In the genomic region with DNA sequence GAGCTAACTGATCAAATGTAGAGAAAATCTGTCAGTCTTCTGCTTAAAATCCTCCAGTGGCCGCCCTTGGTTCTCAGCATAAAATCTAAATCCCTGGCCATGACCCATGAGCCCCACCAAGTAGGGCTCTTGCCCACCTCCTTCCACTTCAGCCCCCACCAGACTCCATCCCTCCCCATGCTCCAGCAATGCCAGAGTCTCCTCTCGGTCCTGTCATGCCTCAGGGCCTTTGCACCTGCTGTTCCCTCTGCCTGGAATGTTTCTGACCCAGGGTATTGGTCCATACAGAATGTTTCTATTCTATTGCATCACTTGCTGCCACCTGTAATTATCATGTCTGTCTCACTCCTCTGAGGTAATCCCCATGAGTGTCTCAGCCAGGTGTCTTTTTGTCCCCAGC, we compare ENCODE assay signal across 25 cellular contexts. TPM values are rescaled to one million over a fixed set of nuclear protein-coding genes. Genes with fewer than 3 reads are reported as not detected.
DNase-seq lines count a peak whose midpoint lies in the region; FAIRE-seq and TF ChIP-seq lines count a peak whose summit lies in the region.
"Had no signal": no experiment of that assay in that cellular context is flagged by ENCODE, and none has a peak within 500 bp of the region (broad histone marks: within the 10 kb centered on the region; RNA-seq: fewer than 3 reads in every experiment).

No MANE protein-coding gene starts in this region.

- H2BK20ac ChIP-seq in H1 (ENCODE audit: low read length) = no peak overlapping the region

- no peak overlapping the region for H3K56ac ChIP-seq in H1 (replicated peaks; ENCODE audit: insufficient read length, low read depth, low read length)

- H2BK120ac ChIP-seq in H1 (replicated peaks; ENCODE audit: low read depth, low read length) (no peak overlapping the region), trophoblast cell (ENCODE audit: insufficient read depth, low read length, poor library complexity) (no peak overlapping the region)

- H3K36me3 ChIP-seq in H1 (ENCODE audit: control insufficient read depth in 2 of 4, insufficient read depth in 4 of 4, low read length in 3 of 4) (no peaks in the 10 kb centered on the region), trophoblast cell (ENCODE audit: control insufficient read depth in 1 of 2, insufficient read depth in 2 of 2, low read length in 2 of 2) (no peaks in the 10 kb centered on the region)
- H3K36me3 ChIP-seq: BE2C had no signal

- TF ChIP-seq RAD21 in H1 (IDR thresholded peaks at IDR 0.05 in 1 of 2, conservative IDR thresholded peaks at IDR 0.05 in 1 of 2; ENCODE audit: low read depth in 2 of 2, low read length in 2 of 2) = no peak

- H3K4me2 ChIP-seq in H1 (ENCODE audit: insufficient read depth in 1 of 2, low read depth in 2 of 2, low read length in 2 of 2) (no peak overlapping the region), trophoblast cell (ENCODE audit: low read length) (no peak overlapping the region)

- H3K79me1 ChIP-seq in H1 (ENCODE audit: low read depth, low read length) (no peaks in the 10 kb centered on the region), trophoblast cell (ENCODE audit: low read length) (no peaks in the 10 kb centered on the region)

- 78% methylated on average over 2 of the region's 2 CpGs; no CpG with 5 or more reads in 1 of the 2 experiments for WGBS in H1 (ENCODE audit: extremely low coverage in 1 of 2, insufficient coverage in 1 of 2, insufficient read length in 1 of 2, insufficient replicate concordance in 2 of 2, low coverage in 1 of 2, low lambda C conversion rate in 2 of 2, missing lambda C conversion rate in 1 of 2), 2 experiments
- WGBS in trophoblast cell (ENCODE audit: extremely low coverage, insufficient coverage, insufficient read length) = no CpG with 5 or more reads among the region's 2 CpGs

- H4K12ac ChIP-seq in trophoblast cell (ENCODE audit: low read depth, low read length) = no peak overlapping the region

- no peak overlapping the region for H4K8ac ChIP-seq in H1 (ENCODE audit: extremely low read depth, insufficient read depth, low read length)
- H4K8ac ChIP-seq in trophoblast cell (ENCODE audit: low read depth, low read length) = no peak overlapping the region

- H2BK12ac ChIP-seq in H1 (ENCODE audit: low read depth, low read length) = no peak overlapping the region
- H2BK12ac ChIP-seq in trophoblast cell (ENCODE audit: low read length) = no peak overlapping the region

- no peak for TF ChIP-seq EP300 in H1 (IDR thresholded peaks at IDR 0.05; ENCODE audit: borderline replicate concordance in 1 of 2, low read depth in 2 of 2, low read length in 2 of 2)

- no peak for FAIRE-seq in H1 (lab: Jason Lieb, UNC)
- FAIRE-seq: GM12892 had no signal

- no peak overlapping the region for H3K18ac ChIP-seq in H1 (ENCODE audit: extremely low read depth, low read length)
- H3K18ac ChIP-seq in trophoblast cell (ENCODE audit: low read length) = no peak overlapping the region

- no peak overlapping the region for H3K4ac ChIP-seq in H1 (replicated peaks; ENCODE audit: insufficient read length, low read depth, low read length)
- no peak overlapping the region for H3K4ac ChIP-seq in trophoblast cell (ENCODE audit: low read depth, low read length)

- H3K14ac ChIP-seq in H1 (ENCODE audit: insufficient read length) (no peak overlapping the region), trophoblast cell (ENCODE audit: low read length) (no peak overlapping the region)

- H3K9me3 ChIP-seq in H1 (ENCODE audit: insufficient read depth in 2 of 2, low read depth in 1 of 2, low read length in 1 of 2) = no peaks in the 10 kb centered on the region
- H3K9me3 ChIP-seq in trophoblast cell (ENCODE audit: insufficient read depth, low read depth, low read length) = no peaks in the 10 kb centered on the region
- H3K9me3 ChIP-seq: BE2C had no signal

- no peak overlapping the region for H3K4me3 ChIP-seq in H1 (ENCODE audit: extremely low read depth in 1 of 4, insufficient read depth in 2 of 4, low read depth in 3 of 4, low read length in 4 of 4)
- no peak overlapping the region for H3K4me3 ChIP-seq in trophoblast cell (ENCODE audit: low read depth, low read length)

- no peak for TF ChIP-seq CTCF in H1 (IDR thresholded peaks at IDR 0.05; ENCODE audit: control extremely low read depth in 1 of 3, insufficient read depth in 1 of 3, low read depth in 1 of 3, low read length in 3 of 3)

- H3K9ac ChIP-seq in H1 (replicated peaks in 1 of 4; ENCODE audit: extremely low read depth in 1 of 4, low read depth in 3 of 4, low read length in 3 of 4) (no peak overlapping the region), trophoblast cell (ENCODE audit: low read length) (no peak overlapping the region)

- H2BK15ac ChIP-seq in H1 (ENCODE audit: low read length) = no peak overlapping the region

- CTCF ChIA-PET in H1 (lab: Charles Lee; ENCODE audit: partially characterized antibody) = interaction anchor here (0.9 to 32.9 kb wide), 8 partner anchors 11 to 64 kb away, joined by 3 to 576 read pairs (median 4); a partner anchor contains a TSS

- no peak overlapping the region for H3K23ac ChIP-seq in H1 (ENCODE audit: insufficient read length)
- no peak overlapping the region for H3K23ac ChIP-seq in trophoblast cell (ENCODE audit: low read length)

- no peak for DNase-seq in H1 (ENCODE audit: low read depth in 1 of 2, low spot score in 2 of 2)
- DNase-seq in trophoblast cell = peak; percentile 16 to 51
- DNase-seq in anterior cingulate cortex (lab: John Stamatoyannopoulos, UW) = no peak
- DNase-seq in stimulated activated naive CD4-positive, alpha-beta T cell (lab: John Stamatoyannopoulos, UW) = no peak
- no peak for DNase-seq in NCI-H1092 treated with DMSO at 0.1 percent for 48 hours (lab: John Stamatoyannopoulos, UW)
- no peak for DNase-seq in UCSD-AML1 (lab: John Stamatoyannopoulos, UW; ENCODE audit: unreplicated experiment)
- DNase-seq: BE2C; CD8-positive, alpha-beta memory T cell; DMS79 treated with DMSO at 0.1 percent for 48 hours; GOT3; HCEC 1CT; Kasumi-1; NCI-H1105; NCI-H1436 treated with DMSO at 0.1 percent for 48 hours; NCI-H2029; NCI-H446; NCI-H526; SHP77 had no signal

- H4K91ac ChIP-seq in H1 (replicated peaks; ENCODE audit: insufficient read length, low read length) (no peak overlapping the region), trophoblast cell (ENCODE audit: low read depth, low read length) (no peak overlapping the region)

- H3K4me1 ChIP-seq in H1 (replicated peaks in 1 of 4; ENCODE audit: control insufficient read depth in 3 of 4, insufficient read depth in 4 of 4, low read length in 3 of 4) = peaks cover 2 to 14% (median 8%) of the 10 kb centered on the region in 4 experiments; a peak in 6 of 7 replicates
- peaks cover 0 to 3% of the 10 kb centered on the region in 2 experiments for H3K4me1 ChIP-seq in trophoblast cell (ENCODE audit: control insufficient read depth in 1 of 2, insufficient read depth in 2 of 2, low read length in 2 of 2)
- H3K4me1 ChIP-seq: BE2C had no signal

- no peak for TF ChIP-seq POLR2A in H1 (IDR thresholded peaks at IDR 0.05; ENCODE audit: control extremely low read depth in 1 of 2, low read depth in 2 of 2, low read length in 2 of 2)

- H2BK5ac ChIP-seq in H1 (ENCODE audit: low read depth, low read length) (no peak overlapping the region), trophoblast cell (ENCODE audit: low read depth, low read length, poor library complexity) (no peak overlapping the region)

- no peaks in the 10 kb centered on the region for H3K23me2 ChIP-seq in H1 (ENCODE audit: low read depth, low read length)

- H3K27me3 ChIP-seq in H1 (replicated peaks in 1 of 4; ENCODE audit: control insufficient read depth in 3 of 4, extremely low read depth in 1 of 4, insufficient read depth in 3 of 4, low read length in 3 of 4) (no peaks in the 10 kb centered on the region), trophoblast cell (ENCODE audit: insufficient read depth, low read length) (no peaks in the 10 kb centered on the region)

- H4K20me1 ChIP-seq in H1 (replicated peaks in 1 of 2; ENCODE audit: control insufficient read depth in 1 of 2, insufficient read depth in 2 of 2, low read length in 2 of 2) = no peaks in the 10 kb centered on the region

- POLR2A ChIA-PET in H1 (lab: Charles Lee; ENCODE audit: partially characterized antibody) = interaction anchor here (1.3 kb wide), 1 partner anchor 51 kb away, joined by 3 read pairs; no protein-coding TSS in a partner anchor

- H2AFZ ChIP-seq in H1 (ENCODE audit: low read length) (no peak overlapping the region), trophoblast cell (ENCODE audit: insufficient read depth, low read length, poor library complexity) (no peak overlapping the region)

- H3K79me2 ChIP-seq in H1 (ENCODE audit: control insufficient read depth in 1 of 2, insufficient read depth in 2 of 2, low read length in 2 of 2) (no peaks in the 10 kb centered on the region), trophoblast cell (ENCODE audit: control insufficient read depth, insufficient read depth, low read length, poor library complexity) (no peaks in the 10 kb centered on the region)

- H3K27ac ChIP-seq in angular gyrus (ENCODE audit: low read depth, low read length) = peak overlapping the region; percentile 25
- no peak overlapping the region for H3K27ac ChIP-seq in H1 (ENCODE audit: low read depth, low read length)
- no peak overlapping the region for H3K27ac ChIP-seq in trophoblast cell (ENCODE audit: low read depth, low read length)
- H3K27ac ChIP-seq: HL-60, RWPE1 had no signal

- H2AK5ac ChIP-seq in H1 (ENCODE audit: low read depth, low read length) (no peak overlapping the region), trophoblast cell (ENCODE audit: low read length) (no peak overlapping the region)

- H4K5ac ChIP-seq in H1 (ENCODE audit: insufficient read length, low read depth, low read length) = no peak overlapping the region

RNA-seq across cellular contexts. Expression of a gene that starts 22.4 kb away (rescaled TPM):
- 1.6 and 2.1 TPM in 2 replicates for total RNA-seq in H1 (2021; fragmentation: NEBNext Ultra II Directional; extraction: Animal tissue kit (Norgen Biotek cat#: 25700))
- 2.5 and 3.0 TPM in 2 replicates for polyA plus RNA-seq in H1 (2011; rRNA removed)
- 0.93 TPM for polyA plus RNA-seq in H1 (2011; cell fraction: cytosol; rRNA removed)
- polyA plus RNA-seq in H1 (2011; cell fraction: nucleus; rRNA removed) = 3.6 TPM
- 1.4 to 3.3 TPM (median 2.5 TPM) in 4 replicates for polyA plus RNA-seq in H1 (2012, experiment 1 of 2)
- 2.0 TPM for polyA plus RNA-seq in H1 (2012, experiment 2 of 2)
- polyA plus RNA-seq in H1 (2013, experiment 1 of 2) = 2.5 TPM
- polyA plus RNA-seq in H1 (2013, experiment 2 of 2) = 3.8 TPM
- polyA minus RNA-seq in H1 (2011; rRNA and poly(A)+ RNA removed) = 2.4 and 4.4 TPM in 2 replicates
- polyA minus RNA-seq in H1 (2011; cell fraction: cytosol; rRNA and poly(A)+ RNA removed) = 1.4 TPM
- polyA minus RNA-seq in H1 (2011; cell fraction: nucleus; rRNA and poly(A)+ RNA removed) = 0.90 TPM
- 4.4 and 4.7 TPM in 2 replicates for polyA plus RNA-seq in trophoblast cell (2013)
- total RNA-seq: A673; CD8-positive, alpha-beta memory T cell; M059J had no signal
- polyA plus RNA-seq: CD14-positive monocyte; CD8-positive, alpha-beta memory T cell had no signal

RNA-seq across cellular contexts. Expression of a gene that starts 51.6 kb away (rescaled TPM):
- 1.6 and 2.3 TPM in 2 replicates for total RNA-seq in H1 (2021; fragmentation: NEBNext Ultra II Directional; extraction: Animal tissue kit (Norgen Biotek cat#: 25700))
- 1.5 and 2.1 TPM in 2 replicates for polyA plus RNA-seq in H1 (2011; rRNA removed)
- 2.5 TPM for polyA plus RNA-seq in H1 (2011; cell fraction: cytosol; rRNA removed)
- 2.5 TPM for polyA plus RNA-seq in H1 (2011; cell fraction: nucleus; rRNA removed)
- 3.8 to 4.3 TPM (median 4.0 TPM) in 4 replicates for polyA plus RNA-seq in H1 (2012, experiment 1 of 2)
- 0.72 TPM for polyA plus RNA-seq in H1 (2012, experiment 2 of 2)
- 1.6 TPM for polyA plus RNA-seq in H1 (2013, experiment 1 of 2)
- polyA plus RNA-seq in H1 (2013, experiment 2 of 2) = 1.2 TPM
- 2.0 and 3.0 TPM in 2 replicates for polyA minus RNA-seq in H1 (2011; rRNA and poly(A)+ RNA removed)
- polyA minus RNA-seq in H1 (2011; cell fraction: cytosol; rRNA and poly(A)+ RNA removed) = 1.8 TPM
- polyA minus RNA-seq in H1 (2011; cell fraction: nucleus; rRNA and poly(A)+ RNA removed) = 3.1 TPM
- polyA plus RNA-seq in trophoblast cell (2013) = 0.05 and 0.06 TPM in 2 replicates

Comparison
In these comparisons a context has a peak if more than half of its experiments do, and no peak if none do; other contexts are left out.
1. DNase-seq: peak in trophoblast cell (2 of 2); none in H1 (0 of 2), anterior cingulate cortex (0 of 58), stimulated activated naive CD4-positive, alpha-beta T cell (0 of 6), NCI-H1092 treated with DMSO at 0.1 percent for 48 hours (single experiment) and UCSD-AML1 (single experiment).